Comparison of ENCODE assay signal across 17 cellular contexts in genomic region chr4:20615492-20616136, GRCh38.
A peak's percentile ranks its signal among the peaks of the same experiment; 100 is the strongest.
DNase-seq lines count a peak whose midpoint lies in the region; ATAC-seq, FAIRE-seq and TF ChIP-seq lines count a peak whose summit lies in the region.
"Had no signal": no experiment of that assay in that cellular context is flagged by ENCODE, and none has a peak within 500 bp of the region (broad histone marks: within the 10 kb centered on the region; RNA-seq: fewer than 3 reads in every experiment).

No MANE protein-coding gene starts in this region.

- TF ChIP-seq CTCF in keratinocyte (optimal IDR thresholded peaks at IDR 0.05 in 1 of 3, IDR thresholded peaks at IDR 0.05 in 1 of 3, conservative IDR thresholded peaks at IDR 0.05 in 1 of 3; ENCODE audit: extremely low read depth in 1 of 3, insufficient read depth in 2 of 3, low read length in 3 of 3), result no peak

- H3K79me2 ChIP-seq in keratinocyte (ENCODE audit: control insufficient read depth, insufficient read depth, low read length), result no peaks in the 10 kb centered on the region

- peaks cover 3 to 5% of the 10 kb centered on the region in 2 experiments for H3K36me3 ChIP-seq in keratinocyte (ENCODE audit: control insufficient read depth in 2 of 2, extremely low read depth in 1 of 2, insufficient read depth in 2 of 2, low read length in 2 of 2)
- H3K36me3 ChIP-seq: neural progenitor cell, right lobe of liver had no signal

- peak overlapping the region; percentile 23 for H3K4me2 ChIP-seq in keratinocyte (ENCODE audit: control insufficient read depth, extremely low read depth, insufficient read depth, low read depth, low read length)
- H3K4me2 ChIP-seq: neural progenitor cell had no signal

- peaks cover 19% of the 10 kb centered on the region for H3K4me1 ChIP-seq in keratinocyte (ENCODE audit: control insufficient read depth, extremely low read depth, insufficient read depth, low read length)

- H2AFZ ChIP-seq in keratinocyte (ENCODE audit: control insufficient read depth, low read length), result no peak overlapping the region
- H2AFZ ChIP-seq: neural progenitor cell had no signal

- dilution Hi-C loops in keratinocyte (cut with MboI; ENCODE audit: extremely low pct_ligation_motif_present, low sequenced_read_pairs), result no loop called here

- H4K20me1 ChIP-seq in keratinocyte (ENCODE audit: control insufficient read depth, extremely low read depth, insufficient read depth, low read length), result no peaks in the 10 kb centered on the region

- no peaks in the 10 kb centered on the region for H3K9me3 ChIP-seq in keratinocyte (ENCODE audit: control insufficient read depth, low read depth, low read length)
- H3K9me3 ChIP-seq: right lobe of liver, tibial nerve had no signal

- no peak overlapping the region for H3K4me3 ChIP-seq in keratinocyte (ENCODE audit: control insufficient read depth in 2 of 3, extremely low read depth in 1 of 3, insufficient read depth in 2 of 3, low read depth in 1 of 3, low read length in 3 of 3)
- H3K4me3 ChIP-seq: coronary artery, neural progenitor cell, right lobe of liver, tibial nerve had no signal

- DNase-seq in 8988T (peak; percentile 18), HPDE6-E6E7 (ENCODE audit: extremely low spot score) (peak; percentile 66), SW 1271 (lab: John Stamatoyannopoulos, UW) (peak; percentile 21 to 70), keratinocyte (ENCODE audit: low read depth, low spot score) (peak; percentile 15), KG1 (lab: John Stamatoyannopoulos, UW) (no peak), NCI-H510A (lab: John Stamatoyannopoulos, UW) (no peak)
- DNase-seq: HCEC 1CT; NCI-H82; right lobe of liver; SIG-M5; stimulated activated CD4-positive, alpha-beta T cell treated with anti-CD3 and anti-CD28 coated beads, Interleukin-2, amount 100 ng/mL, for 48 hours had no signal

- H3K27me3 ChIP-seq in keratinocyte (ENCODE audit: control insufficient read depth, extremely low read depth, insufficient read depth, low read length), result no peaks in the 10 kb centered on the region
- H3K27me3 ChIP-seq: neural progenitor cell, right lobe of liver, tibial nerve had no signal

- H3K27ac ChIP-seq in keratinocyte (ENCODE audit: control insufficient read depth, insufficient read depth, low read length), result no peak overlapping the region
- H3K27ac ChIP-seq: coronary artery, neural progenitor cell, right lobe of liver, tibial nerve had no signal

- FAIRE-seq in keratinocyte (lab: Jason Lieb, UNC), result peak; percentile 91

- no peak for ATAC-seq in HG02885 (IDR thresholded peaks at IDR 0.05; ENCODE audit: poor library complexity, unreplicated experiment)
- ATAC-seq in HG02610 (IDR thresholded peaks at IDR 0.05; ENCODE audit: unreplicated experiment), result no peak
- ATAC-seq: activated T-helper 17 cell treated with anti-CD3 and anti-CD28 coated beads, Interleukin-2, amount 50 U/mL, for 72 hours had no signal

- H3K9ac ChIP-seq in keratinocyte (ENCODE audit: control insufficient read depth, extremely low read depth, insufficient read depth, low read length), result no peak overlapping the region
- H3K9ac ChIP-seq: neural progenitor cell had no signal

- H3K9me1 ChIP-seq in keratinocyte (ENCODE audit: control insufficient read depth, extremely low read depth, insufficient read depth, low read length), result no peaks in the 10 kb centered on the region

Comparison
In these comparisons a context has a peak if more than half of its experiments do, and no peak if none do; other contexts are left out.
1. DNase-seq: peak in 8988T (single experiment), HPDE6-E6E7 (single experiment), SW 1271 (2 of 2) and keratinocyte (single experiment); none in KG1 (single experiment) and NCI-H510A (single experiment).